In the genomic region with DNA sequence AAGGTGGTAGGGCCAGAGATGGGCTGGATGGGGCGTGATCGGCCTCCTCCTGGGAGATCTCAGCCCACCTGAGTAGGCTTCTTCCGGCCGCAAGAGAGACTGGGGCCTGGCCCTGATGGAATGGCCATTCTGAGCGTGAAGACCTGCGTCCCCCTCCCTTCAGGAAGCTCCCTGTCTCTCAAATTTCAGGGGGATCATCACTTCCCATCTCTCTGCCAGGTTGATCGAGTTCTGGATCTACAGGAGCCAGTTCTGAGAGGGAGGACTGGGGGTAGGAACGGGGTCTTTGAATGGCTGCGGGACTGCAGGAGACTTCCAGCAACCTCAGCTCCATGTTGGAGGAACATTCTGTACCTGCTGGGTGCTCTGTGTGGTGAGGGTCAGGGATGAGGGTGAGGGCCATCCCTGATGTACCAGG, we compare ENCODE assay signal across 1 cellular context.
TF ChIP-seq lines count a peak whose summit lies in the region.

No MANE protein-coding gene starts in this region.

TF ChIP-seq in GM23338, 12 proteins besides CTCF, POLR2A, EP300 and RAD21 (continued from another document):
- TF ChIP-seq, protein P1, sequence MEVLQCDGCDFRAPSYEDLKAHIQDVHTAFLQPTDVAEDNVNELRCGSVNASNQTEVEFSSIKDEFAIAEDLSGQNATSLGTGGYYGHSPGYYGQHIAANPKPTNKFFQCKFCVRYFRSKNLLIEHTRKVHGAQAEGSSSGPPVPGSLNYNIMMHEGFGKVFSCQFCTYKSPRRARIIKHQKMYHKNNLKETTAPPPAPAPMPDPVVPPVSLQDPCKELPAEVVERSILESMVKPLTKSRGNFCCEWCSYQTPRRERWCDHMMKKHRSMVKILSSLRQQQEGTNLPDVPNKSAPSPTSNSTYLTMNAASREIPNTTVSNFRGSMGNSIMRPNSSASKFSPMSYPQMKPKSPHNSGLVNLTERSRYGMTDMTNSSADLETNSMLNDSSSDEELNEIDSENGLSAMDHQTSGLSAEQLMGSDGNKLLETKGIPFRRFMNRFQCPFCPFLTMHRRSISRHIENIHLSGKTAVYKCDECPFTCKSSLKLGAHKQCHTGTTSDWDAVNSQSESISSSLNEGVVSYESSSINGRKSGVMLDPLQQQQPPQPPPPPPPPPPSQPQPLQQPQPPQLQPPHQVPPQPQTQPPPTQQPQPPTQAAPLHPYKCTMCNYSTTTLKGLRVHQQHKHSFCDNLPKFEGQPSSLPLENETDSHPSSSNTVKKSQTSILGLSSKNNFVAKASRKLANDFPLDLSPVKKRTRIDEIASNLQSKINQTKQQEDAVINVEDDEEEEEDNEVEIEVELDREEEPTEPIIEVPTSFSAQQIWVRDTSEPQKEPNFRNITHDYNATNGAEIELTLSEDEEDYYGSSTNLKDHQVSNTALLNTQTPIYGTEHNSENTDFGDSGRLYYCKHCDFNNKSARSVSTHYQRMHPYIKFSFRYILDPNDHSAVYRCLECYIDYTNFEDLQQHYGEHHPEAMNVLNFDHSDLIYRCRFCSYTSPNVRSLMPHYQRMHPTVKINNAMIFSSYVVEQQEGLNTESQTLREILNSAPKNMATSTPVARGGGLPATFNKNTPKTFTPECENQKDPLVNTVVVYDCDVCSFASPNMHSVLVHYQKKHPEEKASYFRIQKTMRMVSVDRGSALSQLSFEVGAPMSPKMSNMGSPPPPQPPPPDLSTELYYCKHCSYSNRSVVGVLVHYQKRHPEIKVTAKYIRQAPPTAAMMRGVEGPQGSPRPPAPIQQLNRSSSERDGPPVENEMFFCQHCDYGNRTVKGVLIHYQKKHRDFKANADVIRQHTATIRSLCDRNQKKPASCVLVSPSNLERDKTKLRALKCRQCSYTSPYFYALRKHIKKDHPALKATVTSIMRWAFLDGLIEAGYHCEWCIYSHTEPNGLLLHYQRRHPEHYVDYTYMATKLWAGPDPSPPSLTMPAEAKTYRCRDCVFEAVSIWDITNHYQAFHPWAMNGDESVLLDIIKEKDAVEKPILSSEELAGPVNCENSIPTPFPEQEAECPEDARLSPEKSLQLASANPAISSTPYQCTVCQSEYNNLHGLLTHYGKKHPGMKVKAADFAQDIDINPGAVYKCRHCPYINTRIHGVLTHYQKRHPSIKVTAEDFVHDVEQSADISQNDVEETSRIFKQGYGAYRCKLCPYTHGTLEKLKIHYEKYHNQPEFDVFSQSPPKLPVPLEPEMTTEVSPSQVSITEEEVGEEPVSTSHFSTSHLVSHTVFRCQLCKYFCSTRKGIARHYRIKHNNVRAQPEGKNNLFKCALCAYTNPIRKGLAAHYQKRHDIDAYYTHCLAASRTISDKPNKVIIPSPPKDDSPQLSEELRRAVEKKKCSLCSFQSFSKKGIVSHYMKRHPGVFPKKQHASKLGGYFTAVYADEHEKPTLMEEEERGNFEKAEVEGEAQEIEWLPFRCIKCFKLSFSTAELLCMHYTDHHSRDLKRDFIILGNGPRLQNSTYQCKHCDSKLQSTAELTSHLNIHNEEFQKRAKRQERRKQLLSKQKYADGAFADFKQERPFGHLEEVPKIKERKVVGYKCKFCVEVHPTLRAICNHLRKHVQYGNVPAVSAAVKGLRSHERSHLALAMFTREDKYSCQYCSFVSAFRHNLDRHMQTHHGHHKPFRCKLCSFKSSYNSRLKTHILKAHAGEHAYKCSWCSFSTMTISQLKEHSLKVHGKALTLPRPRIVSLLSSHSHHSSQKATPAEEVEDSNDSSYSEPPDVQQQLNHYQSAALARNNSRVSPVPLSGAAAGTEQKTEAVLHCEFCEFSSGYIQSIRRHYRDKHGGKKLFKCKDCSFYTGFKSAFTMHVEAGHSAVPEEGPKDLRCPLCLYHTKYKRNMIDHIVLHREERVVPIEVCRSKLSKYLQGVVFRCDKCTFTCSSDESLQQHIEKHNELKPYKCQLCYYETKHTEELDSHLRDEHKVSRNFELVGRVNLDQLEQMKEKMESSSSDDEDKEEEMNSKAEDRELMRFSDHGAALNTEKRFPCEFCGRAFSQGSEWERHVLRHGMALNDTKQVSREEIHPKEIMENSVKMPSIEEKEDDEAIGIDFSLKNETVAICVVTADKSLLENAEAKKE (CRISPR knock-in tag; IDR thresholded peaks at IDR 0.05), result no peak
- TF ChIP-seq ZNF331 (CRISPR knock-in tag; IDR thresholded peaks at IDR 0.05; ENCODE audit: low read depth) (no peak), STAT1 (IDR thresholded peaks at IDR 0.05; ENCODE audit: unreplicated experiment) (no peak), ZNF114 (CRISPR knock-in tag; IDR thresholded peaks at IDR 0.05) (no peak)
- TF ChIP-seq, protein P2, sequence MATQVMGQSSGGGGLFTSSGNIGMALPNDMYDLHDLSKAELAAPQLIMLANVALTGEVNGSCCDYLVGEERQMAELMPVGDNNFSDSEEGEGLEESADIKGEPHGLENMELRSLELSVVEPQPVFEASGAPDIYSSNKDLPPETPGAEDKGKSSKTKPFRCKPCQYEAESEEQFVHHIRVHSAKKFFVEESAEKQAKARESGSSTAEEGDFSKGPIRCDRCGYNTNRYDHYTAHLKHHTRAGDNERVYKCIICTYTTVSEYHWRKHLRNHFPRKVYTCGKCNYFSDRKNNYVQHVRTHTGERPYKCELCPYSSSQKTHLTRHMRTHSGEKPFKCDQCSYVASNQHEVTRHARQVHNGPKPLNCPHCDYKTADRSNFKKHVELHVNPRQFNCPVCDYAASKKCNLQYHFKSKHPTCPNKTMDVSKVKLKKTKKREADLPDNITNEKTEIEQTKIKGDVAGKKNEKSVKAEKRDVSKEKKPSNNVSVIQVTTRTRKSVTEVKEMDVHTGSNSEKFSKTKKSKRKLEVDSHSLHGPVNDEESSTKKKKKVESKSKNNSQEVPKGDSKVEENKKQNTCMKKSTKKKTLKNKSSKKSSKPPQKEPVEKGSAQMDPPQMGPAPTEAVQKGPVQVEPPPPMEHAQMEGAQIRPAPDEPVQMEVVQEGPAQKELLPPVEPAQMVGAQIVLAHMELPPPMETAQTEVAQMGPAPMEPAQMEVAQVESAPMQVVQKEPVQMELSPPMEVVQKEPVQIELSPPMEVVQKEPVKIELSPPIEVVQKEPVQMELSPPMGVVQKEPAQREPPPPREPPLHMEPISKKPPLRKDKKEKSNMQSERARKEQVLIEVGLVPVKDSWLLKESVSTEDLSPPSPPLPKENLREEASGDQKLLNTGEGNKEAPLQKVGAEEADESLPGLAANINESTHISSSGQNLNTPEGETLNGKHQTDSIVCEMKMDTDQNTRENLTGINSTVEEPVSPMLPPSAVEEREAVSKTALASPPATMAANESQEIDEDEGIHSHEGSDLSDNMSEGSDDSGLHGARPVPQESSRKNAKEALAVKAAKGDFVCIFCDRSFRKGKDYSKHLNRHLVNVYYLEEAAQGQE (IDR thresholded peaks at IDR 0.05; ENCODE audit: unreplicated experiment), result no peak
